19 cellular contexts compared by ENCODE assay signal in genomic region chr10:92892706-92893054, GRCh38. TPM values are rescaled to one million over a fixed set of nuclear protein-coding genes. Genes with fewer than 3 reads are reported as not detected.
DNase-seq lines count a peak whose midpoint lies in the region; ATAC-seq and TF ChIP-seq lines count a peak whose summit lies in the region.
"Had no signal": no experiment of that assay in that cellular context is flagged by ENCODE, and none has a peak within 500 bp of the region (broad histone marks: within the 10 kb centered on the region; RNA-seq: fewer than 3 reads in every experiment).

No MANE protein-coding gene starts in this region.

- peaks cover 20 to 26% of the 10 kb centered on the region in 2 experiments for H3K4me1 ChIP-seq in HCT116 (ENCODE audit: control insufficient read depth in 1 of 2, insufficient read depth in 2 of 2, low read length in 2 of 2)
- peaks cover 28% of the 10 kb centered on the region for H3K4me1 ChIP-seq in RWPE2 (ENCODE audit: insufficient read depth, poor library complexity, severe bottlenecking)
- H3K4me1 ChIP-seq in foreskin keratinocyte = peaks cover 16% of the 10 kb centered on the region
- no peaks in the 10 kb centered on the region for H3K4me1 ChIP-seq in smooth muscle cell (ENCODE audit: low read depth)
- H3K4me1 ChIP-seq: BLaER1 had no signal

- 0 out of 2 replicates have a peak, but pooled peaks cover 5% of the 10 kb centered on the region for H4K20me1 ChIP-seq in HCT116 (ENCODE audit: insufficient read depth)
- no peaks in the 10 kb centered on the region for H4K20me1 ChIP-seq in smooth muscle cell (ENCODE audit: low read depth)

- H3K4me3 ChIP-seq in HCT116 (replicated peaks in 1 of 2; ENCODE audit: low read depth in 1 of 2, low read length in 2 of 2) = peak overlapping the region in 1 of 2 experiments; percentile 29; a peak in 2 of 4 replicates
- no peak overlapping the region for H3K4me3 ChIP-seq in RWPE2 (ENCODE audit: severe bottlenecking)
- H3K4me3 ChIP-seq in smooth muscle cell = no peak overlapping the region
- H3K4me3 ChIP-seq: ascending aorta, BLaER1, SK-N-MC had no signal

- CTCF ChIA-PET in HCT116 (lab: Charles Lee) = interaction anchor here (0.9 to 1.1 kb wide), 2 partner anchors 12 to 375 kb away, joined by 3 read pairs; no protein-coding TSS in a partner anchor

- H3K27ac ChIP-seq in HCT116 (ENCODE audit: low read depth, low read length) (peak overlapping the region; percentile 17; the same call in 1 of the 2 replicates), RWPE2 (ENCODE audit: poor library complexity, severe bottlenecking) (peak overlapping the region; percentile 68), foreskin keratinocyte (no peak overlapping the region), smooth muscle cell (ENCODE audit: low read depth) (peak overlapping the region; percentile 4)
- H3K27ac ChIP-seq: ascending aorta, BLaER1, SK-N-MC, WERI-Rb-1 had no signal

- no peaks in the 10 kb centered on the region for H3K36me3 ChIP-seq in HCT116 (ENCODE audit: control insufficient read depth in 1 of 2, insufficient read depth in 2 of 2, low read length in 2 of 2)
- H3K36me3 ChIP-seq in RWPE2 (ENCODE audit: low read depth) = no peaks in the 10 kb centered on the region
- H3K36me3 ChIP-seq in smooth muscle cell (ENCODE audit: low read depth) = no peaks in the 10 kb centered on the region

- no peak overlapping the region for H3K9ac ChIP-seq in HCT116 (ENCODE audit: low read length)
- H3K9ac ChIP-seq in smooth muscle cell (ENCODE audit: low read depth) = no peak overlapping the region
- H3K9ac ChIP-seq: BLaER1 had no signal

- no peak overlapping the region for H2AFZ ChIP-seq in HCT116 (ENCODE audit: low read depth, low read length, poor library complexity, severe bottlenecking)
- H2AFZ ChIP-seq in smooth muscle cell (ENCODE audit: low read depth) = no peak overlapping the region

- BruUV-seq in HCT116 (replicated peaks; lab: Mats Ljungman, UMichigan) = no TSS peak

- no peak for TF ChIP-seq POLR2A in HCT116 (IDR thresholded peaks at IDR 0.05; ENCODE audit: borderline replicate concordance, extremely low read depth, insufficient read depth, insufficient read length)

- POLR2A ChIA-PET in HCT116 (lab: Charles Lee) = no interaction called here

- TF ChIP-seq CTCF in HCT116 (IDR thresholded peaks at IDR 0.05 in 2 of 3, conservative IDR thresholded peaks at IDR 0.05 in 1 of 3; ENCODE audit: borderline replicate concordance in 1 of 3, insufficient read depth in 1 of 3, low read depth in 2 of 3, low read length in 2 of 3) (no peak), RWPE2 (IDR thresholded peaks at IDR 0.05; ENCODE audit: poor library complexity, severe bottlenecking) (no peak), foreskin keratinocyte (conservative IDR thresholded peaks at IDR 0.05) (no peak), smooth muscle cell (IDR thresholded peaks at IDR 0.05; ENCODE audit: borderline replicate concordance, insufficient read depth, poor library complexity, severe bottlenecking) (no peak), GM20000 (IDR thresholded peaks at IDR 0.05; ENCODE audit: extremely low read depth, missing control alignments) (no peak)

- H3K9me2 ChIP-seq in HCT116 (ENCODE audit: insufficient read depth) = no peaks in the 10 kb centered on the region

- H3K4me2 ChIP-seq in HCT116 (ENCODE audit: low read length) (peak overlapping the region; percentile 72), smooth muscle cell (no peak overlapping the region)
- H3K4me2 ChIP-seq: BLaER1 had no signal

- H3K9me3 ChIP-seq in HCT116 (ENCODE audit: control insufficient read depth in 1 of 2, insufficient read depth in 1 of 2, low read depth in 1 of 2, low read length in 2 of 2) (no peaks in the 10 kb centered on the region), RWPE2 (ENCODE audit: severe bottlenecking) (no peaks in the 10 kb centered on the region), smooth muscle cell (replicated peaks; ENCODE audit: low read depth) (no peaks in the 10 kb centered on the region)
- H3K9me3 ChIP-seq: ascending aorta, BLaER1 had no signal

- intact Hi-C loops in HCT116 (cut with micrococcal nuclease) = loop anchor here (5.0 kb wide), 1 partner anchor 140 kb away; no protein-coding TSS in a partner anchor

- RAD21 ChIA-PET in HCT116 (lab: Charles Lee; ENCODE audit: low non-redundant PET in 1 of 2, low total read pairs in 2 of 2, uncharacterized antibody in 2 of 2, unreplicated experiment in 2 of 2) = interaction anchor here in 1 of 2 experiments (0.9 kb wide), 1 partner anchor 12 kb away, joined by 3 read pairs; no protein-coding TSS in a partner anchor

- H3K27me3 ChIP-seq in HCT116 (ENCODE audit: insufficient read depth, low read length) = no peaks in the 10 kb centered on the region
- no peaks in the 10 kb centered on the region for H3K27me3 ChIP-seq in RWPE2 (ENCODE audit: insufficient read depth, poor library complexity, severe bottlenecking)
- no peaks in the 10 kb centered on the region for H3K27me3 ChIP-seq in foreskin keratinocyte
- peaks cover 8% of the 10 kb centered on the region for H3K27me3 ChIP-seq in smooth muscle cell (ENCODE audit: low read depth)
- H3K27me3 ChIP-seq: ascending aorta, BLaER1 had no signal

- DNase-seq in HCT116 (ENCODE audit: low read depth, low spot score) (peak; percentile 33), RWPE2 (ENCODE audit: low spot score) (no peak), foreskin keratinocyte (no peak), smooth muscle cell (lab: John Stamatoyannopoulos, UW; ENCODE audit: unreplicated experiment) (no peak), GM20000 (ENCODE audit: low spot score) (no peak), medulla oblongata (ENCODE audit: extremely low spot score) (no peak)
- DNase-seq: activated CD4-positive, alpha-beta T cell treated with anti-CD3 and anti-CD28 coated beads, Interleukin-2, amount 50 U/mL, for 1 hour; MV-4-11; naive thymus-derived CD4-positive, alpha-beta T cell; NCI-H2171; NCI-H524; occipital lobe; stimulated activated CD4-positive, alpha-beta T cell treated with anti-CD3 and anti-CD28 coated beads, Interleukin-1b, Interleukin-23, amount 100 ng/mL, for 48 hours; WERI-Rb-1 had no signal

- no peak for TF ChIP-seq RAD21 in HCT116 (IDR thresholded peaks at IDR 0.05; ENCODE audit: low read depth)

- H3F3A ChIP-seq in smooth muscle cell (ENCODE audit: low read depth) = no peaks in the 10 kb centered on the region

- H3K79me2 ChIP-seq in HCT116 (ENCODE audit: insufficient read depth, low read length) (no peaks in the 10 kb centered on the region), smooth muscle cell (ENCODE audit: low read depth) (no peaks in the 10 kb centered on the region)

- 48% methylated on average over 2 of the region's 2 CpGs for WGBS in smooth muscle cell (ENCODE audit: low lambda C conversion rate)

- ATAC-seq in HCT116 (peak; percentile 80), RWPE2 (ENCODE audit: low read depth) (peak; percentile 42; the same call in 2 of the 3 replicates), foreskin keratinocyte (peak; percentile 43), GM21786 (IDR thresholded peaks at IDR 0.05; ENCODE audit: unreplicated experiment) (no peak)
- ATAC-seq: activated naive CD4-positive, alpha-beta T cell treated with anti-CD3 and anti-CD28 coated beads, Interleukin-2, amount 50 U/mL, for 72 hours; naive thymus-derived CD4-positive, alpha-beta T cell had no signal

TF ChIP-seq in HCT116, 20 proteins besides CTCF, POLR2A, EP300 and RAD21:
- TF ChIP-seq TCF7L2 (IDR thresholded peaks at IDR 0.05; ENCODE audit: borderline replicate concordance, extremely low read depth, insufficient read depth, insufficient read length) (no peak), EZH2phosphoT487 (IDR thresholded peaks at IDR 0.05; ENCODE audit: borderline replicate concordance) (no peak), POLR2AphosphoS5 (IDR thresholded peaks at IDR 0.05; ENCODE audit: low read depth, low read length) (no peak), CEBPB (IDR thresholded peaks at IDR 0.05; ENCODE audit: low read depth) (no peak)
- TF ChIP-seq, protein P1, sequence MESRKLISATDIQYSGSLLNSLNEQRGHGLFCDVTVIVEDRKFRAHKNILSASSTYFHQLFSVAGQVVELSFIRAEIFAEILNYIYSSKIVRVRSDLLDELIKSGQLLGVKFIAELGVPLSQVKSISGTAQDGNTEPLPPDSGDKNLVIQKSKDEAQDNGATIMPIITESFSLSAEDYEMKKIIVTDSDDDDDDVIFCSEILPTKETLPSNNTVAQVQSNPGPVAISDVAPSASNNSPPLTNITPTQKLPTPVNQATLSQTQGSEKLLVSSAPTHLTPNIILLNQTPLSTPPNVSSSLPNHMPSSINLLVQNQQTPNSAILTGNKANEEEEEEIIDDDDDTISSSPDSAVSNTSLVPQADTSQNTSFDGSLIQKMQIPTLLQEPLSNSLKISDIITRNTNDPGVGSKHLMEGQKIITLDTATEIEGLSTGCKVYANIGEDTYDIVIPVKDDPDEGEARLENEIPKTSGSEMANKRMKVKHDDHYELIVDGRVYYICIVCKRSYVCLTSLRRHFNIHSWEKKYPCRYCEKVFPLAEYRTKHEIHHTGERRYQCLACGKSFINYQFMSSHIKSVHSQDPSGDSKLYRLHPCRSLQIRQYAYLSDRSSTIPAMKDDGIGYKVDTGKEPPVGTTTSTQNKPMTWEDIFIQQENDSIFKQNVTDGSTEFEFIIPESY (IDR thresholded peaks at IDR 0.05; ENCODE audit: extremely low read depth, insufficient replicate concordance, low read length) = no peak

RNA-seq across cellular contexts. Expression of gene EXOC6, which starts 44.4 kb away (rescaled TPM):
- total RNA-seq in HCT116 (2021; ENCODE audit: unreplicated experiment) = 12.9 TPM
- 10.0 and 12.4 TPM in 2 replicates for polyA plus RNA-seq in HCT116 (2012)
- total RNA-seq in foreskin keratinocyte = 1.8 and 2.2 TPM in 2 replicates
- polyA plus RNA-seq in foreskin keratinocyte = 0.79 and 0.84 TPM in 2 replicates
- total RNA-seq in smooth muscle cell = 3.3 and 5.2 TPM in 2 replicates
- 1.7 TPM in 2 replicates for polyA plus RNA-seq in smooth muscle cell
